Comparison of ENCODE assay signal across 8 cellular contexts in the genomic region with DNA sequence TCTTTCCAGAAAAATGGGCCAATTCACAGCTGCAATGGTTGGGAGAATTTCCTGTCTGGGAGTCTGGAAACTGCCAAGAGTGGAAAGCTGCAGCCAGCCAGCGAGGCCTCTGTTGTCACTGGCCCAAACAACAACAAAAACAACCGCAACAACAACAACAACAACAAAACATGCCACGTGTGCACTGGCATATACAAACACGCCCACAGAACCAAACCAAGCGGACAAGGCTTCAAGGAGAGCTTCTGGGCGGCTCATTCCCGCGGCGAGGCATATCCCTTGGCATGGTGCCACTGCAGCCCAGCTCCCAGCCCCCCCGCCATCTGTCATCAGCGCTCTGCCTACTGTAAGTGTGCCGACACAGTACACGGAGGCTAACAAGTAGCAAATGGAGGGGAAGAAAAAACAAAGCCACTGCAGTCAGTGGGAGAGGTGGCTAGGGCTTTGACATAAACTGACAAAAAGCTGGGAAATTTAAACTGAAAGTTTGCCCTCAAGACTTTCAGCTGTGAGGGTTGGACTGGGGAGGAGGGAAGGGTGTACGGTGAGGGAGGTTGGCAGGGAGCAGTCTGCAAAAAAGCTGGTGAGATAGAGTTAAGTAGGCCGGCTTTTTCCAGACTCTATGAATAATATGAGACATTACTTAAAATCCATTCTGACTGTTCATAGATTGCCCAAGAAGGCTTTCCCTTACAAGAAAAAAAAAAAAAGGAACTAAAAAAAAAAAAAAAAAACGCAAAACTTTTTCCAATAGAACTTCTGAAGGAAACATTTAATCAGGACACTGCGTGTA.
DNase-seq lines count a peak whose midpoint lies in the region; ATAC-seq and TF ChIP-seq lines count a peak whose summit lies in the region.

No MANE protein-coding gene starts in this region.

- no peaks in the 10 kb centered on the region for H3K27me3 ChIP-seq in lung (ENCODE audit: control insufficient read depth, insufficient read depth)
- no peaks in the 10 kb centered on the region for H3K27me3 ChIP-seq in uterus

- H3K4me1 ChIP-seq in lung (ENCODE audit: control insufficient read depth in 2 of 2, insufficient read depth in 2 of 2, low read length in 2 of 2) = peaks cover 0 to 1% of the 10 kb centered on the region in 2 donors
- no peaks in the 10 kb centered on the region for H3K4me1 ChIP-seq in uterus

- intact Hi-C loops in uterus (cut with DNase I; ENCODE audit: low total_unique reads) = no loop called here

- DNase-seq in DMS153 treated with DMSO at 0.1 percent for 48 hours (lab: John Stamatoyannopoulos, UW; ENCODE audit: unreplicated experiment) (peak; percentile 80), NCI-H2227 (lab: John Stamatoyannopoulos, UW; ENCODE audit: unreplicated experiment) (peak; percentile 62), choroid plexus epithelial cell (ENCODE audit: low read depth) (peak; percentile 71), lung (ENCODE audit: low spot score) (peak; percentile 71), uterus (peak; percentile 62 to 67), HuH-7 (ENCODE audit: low spot score) (no peak), UCSD-AML1 (lab: John Stamatoyannopoulos, UW; ENCODE audit: unreplicated experiment) (no peak)
- DNase-seq in activated CD4-positive, CD25-positive, alpha-beta regulatory T cell treated with anti-CD3 and anti-CD28 coated beads, Interleukin-2, amount 50 U/mL, for 72 hours = no peak

- peak overlapping the region; percentile 41 for H3K4me3 ChIP-seq in choroid plexus epithelial cell (ENCODE audit: low read depth, low read length)
- no peak overlapping the region for H3K4me3 ChIP-seq in lung
- H3K4me3 ChIP-seq in uterus = peak overlapping the region; percentile 19 to 27

- WGBS in lung, 2 donors = 39 to 60% methylated on average over 17 of the region's 17 CpGs

- H3K27ac ChIP-seq in lung (ENCODE audit: low read depth in 1 of 2, low read length in 1 of 2) (peak overlapping the region; percentile 55 to 72), uterus (peak overlapping the region; percentile 54 to 63)

- TF ChIP-seq CTCF in choroid plexus epithelial cell (conservative IDR thresholded peaks at IDR 0.05; ENCODE audit: low read depth, low read length) (no peak), lung (IDR thresholded peaks at IDR 0.05; ENCODE audit: control extremely low read depth, extremely low read depth) (no peak), uterus (IDR thresholded peaks at IDR 0.05) (no peak)

- H3K9me3 ChIP-seq in lung (ENCODE audit: control insufficient read depth in 2 of 2, insufficient read depth in 1 of 2, low read length in 1 of 2) (peaks cover 0 to 2% of the 10 kb centered on the region in 2 donors), uterus (no peaks in the 10 kb centered on the region)

- ATAC-seq in lung (ENCODE audit: insufficient read depth, low FRiP score) = peak; percentile 77

- no peak for TF ChIP-seq POLR2A in uterus (IDR thresholded peaks at IDR 0.05)

- H3K36me3 ChIP-seq in lung (ENCODE audit: control insufficient read depth in 2 of 2, insufficient read depth in 2 of 2, low read length in 2 of 2) (no peaks in the 10 kb centered on the region), uterus (no peaks in the 10 kb centered on the region)

Comparison
In these comparisons a context has a peak if more than half of its experiments do, and no peak if none do; other contexts are left out.
1. DNase-seq: peak in DMS153 treated with DMSO at 0.1 percent for 48 hours (single experiment), NCI-H2227 (single experiment), choroid plexus epithelial cell (single experiment), lung (single experiment) and uterus (2 of 2); none in HuH-7 (single experiment), activated CD4-positive, CD25-positive, alpha-beta regulatory T cell treated with anti-CD3 and anti-CD28 coated beads, Interleukin-2, amount 50 U/mL, for 72 hours (single experiment) and UCSD-AML1 (single experiment).